ENCODE assay signal across 8 cellular contexts in the genomic region with DNA sequence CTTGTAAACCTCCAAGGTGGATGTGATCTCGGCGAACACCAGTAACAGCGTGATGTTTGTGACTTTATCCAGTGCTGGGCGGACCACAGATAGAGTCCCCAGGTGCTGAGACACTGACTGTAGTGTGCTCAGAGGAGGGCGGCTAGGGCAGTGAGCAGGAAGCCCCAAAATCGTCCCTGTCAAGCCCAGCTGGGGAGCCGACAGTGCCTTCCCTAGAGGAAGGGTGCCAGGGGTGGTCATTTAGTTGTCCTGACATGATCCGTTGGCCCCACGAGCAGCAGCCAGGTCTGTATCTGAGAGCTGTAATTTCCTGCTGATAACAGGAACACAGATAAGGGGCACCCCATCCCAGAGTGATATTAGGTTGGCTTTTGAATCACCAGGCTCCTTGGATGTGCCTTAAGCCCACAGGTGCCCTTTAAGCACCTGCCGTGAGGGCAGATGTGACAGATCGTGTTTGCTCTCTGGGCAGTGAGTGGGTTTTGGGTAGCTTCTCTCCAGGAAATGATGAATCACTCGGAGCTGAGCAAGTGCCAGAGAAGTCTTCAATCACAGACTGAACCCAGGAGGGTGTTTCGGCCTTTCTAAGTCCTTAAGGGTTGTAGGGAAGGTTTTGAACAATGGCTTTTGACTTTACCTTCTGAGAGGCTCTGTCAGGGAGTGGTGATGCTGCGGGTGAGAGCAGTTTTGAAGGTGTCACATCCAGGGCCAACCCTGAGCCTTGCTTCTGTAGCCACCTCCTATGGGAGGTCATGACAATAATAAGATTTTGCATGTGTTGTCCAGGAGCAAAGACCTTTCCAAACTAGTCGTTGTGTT. TPM values are rescaled to one million over a fixed set of nuclear protein-coding genes. Genes with fewer than 3 reads are reported as not detected.
DNase-seq lines count a peak whose midpoint lies in the region; ATAC-seq, FAIRE-seq and TF ChIP-seq lines count a peak whose summit lies in the region.

No MANE protein-coding gene starts in this region.

- CTCF ChIA-PET in CD4-positive, alpha-beta memory T cell (lab: Charles Lee; ENCODE audit: partially characterized antibody) = interaction anchor here (0.6 to 16.7 kb wide), 11 partner anchors 9 to 462 kb away, joined by 3 to 258 read pairs (median 7); no protein-coding TSS in a partner anchor
- CTCF ChIA-PET in SK-N-SH (lab: Yijun Ruan, JAX) = interaction anchor here (1.2 to 32.6 kb wide), 11 partner anchors 10 to 172 kb away, joined by 3 to 873 read pairs (median 7); no protein-coding TSS in a partner anchor

- H3K9me2 ChIP-seq in SK-N-SH = no peaks in the 10 kb centered on the region

- peaks cover 95% of the 10 kb centered on the region for H3K4me1 ChIP-seq in CD4-positive, alpha-beta memory T cell (ENCODE audit: insufficient read depth, low read length)
- H3K4me1 ChIP-seq in SK-N-SH (ENCODE audit: control insufficient read depth in 1 of 2, insufficient read depth in 2 of 2, low read depth in 1 of 2, low read length in 1 of 2) (peaks cover 23 to 45% of the 10 kb centered on the region in 2 experiments), keratinocyte (ENCODE audit: control insufficient read depth, extremely low read depth, insufficient read depth, low read length) (peaks cover 44% of the 10 kb centered on the region)

- peak; percentile 39 to 88 (median 44) for DNase-seq in CD4-positive, alpha-beta memory T cell
- DNase-seq in SK-N-SH (peak; percentile 77), keratinocyte (ENCODE audit: low read depth, low spot score) (no peak), pons (ENCODE audit: low spot score) (no peak)
- peak; percentile 57 for DNase-seq in activated naive CD8-positive, alpha-beta T cell treated with anti-CD3 and anti-CD28 coated beads, Interleukin-2, amount 10 ng/mL, durations not matched to agents 7 days and 5 days
- peak; percentile 40 to 42 for DNase-seq in stimulated activated CD8-positive, alpha-beta memory T cell treated with anti-CD3 and anti-CD28 coated beads, Interleukin-2, amount 100 ng/mL, for 1 hour (ENCODE audit: low read depth in 2 of 2)

- TF ChIP-seq EP300 in SK-N-SH (IDR thresholded peaks at IDR 0.05; ENCODE audit: borderline replicate concordance in 1 of 2, low read depth in 1 of 2, low read length in 1 of 2) = peak in 1 of 2 experiments; percentile 67; a peak in 1 of 4 replicates

- POLR2A ChIA-PET in CD4-positive, alpha-beta memory T cell (lab: Charles Lee; ENCODE audit: partially characterized antibody) = interaction anchor here (0.7 to 2.7 kb wide), 9 partner anchors 10 to 963 kb away, joined by 3 to 46 read pairs (median 7); partner anchors contain the start of gene TRIB2
- POLR2A ChIA-PET in SK-N-SH (lab: Yijun Ruan, JAX) = interaction anchor here (1.6 to 2.6 kb wide), 2 partner anchors 10 to 20 kb away, joined by 8 to 18 read pairs; no protein-coding TSS in a partner anchor
- POLR2A ChIA-PET in activated naive CD8-positive, alpha-beta T cell treated with anti-CD3 and anti-CD28 coated beads, Interleukin-2, amount 10 ng/mL, durations not matched to agents 7 days and 5 days (lab: Charles Lee) = interaction anchor here (0.7 to 2.7 kb wide), 6 partner anchors 9 to 20 kb away, joined by 3 to 18 read pairs (median 6); no protein-coding TSS in a partner anchor

- H3K9me1 ChIP-seq in keratinocyte (ENCODE audit: control insufficient read depth, extremely low read depth, insufficient read depth, low read length) = peaks cover 7% of the 10 kb centered on the region

- H3K9me3 Mint-ChIP-seq in CD4-positive, alpha-beta memory T cell = no peaks in the 10 kb centered on the region
- H3K9me3 Mint-ChIP-seq in activated naive CD8-positive, alpha-beta T cell treated with anti-CD3 and anti-CD28 coated beads, Interleukin-2, amount 10 ng/mL, durations not matched to agents 7 days and 5 days = no peaks in the 10 kb centered on the region

- H3K9me3 ChIP-seq in CD4-positive, alpha-beta memory T cell (ENCODE audit: control insufficient read depth in 1 of 2, low read length in 2 of 2) = no peaks in the 10 kb centered on the region
- H3K9me3 ChIP-seq in SK-N-SH = no peaks in the 10 kb centered on the region
- no peaks in the 10 kb centered on the region for H3K9me3 ChIP-seq in keratinocyte (ENCODE audit: control insufficient read depth, low read depth, low read length)

- no peak overlapping the region for H3K9ac ChIP-seq in SK-N-SH
- H3K9ac ChIP-seq in keratinocyte (ENCODE audit: control insufficient read depth, extremely low read depth, insufficient read depth, low read length) = peak overlapping the region; percentile 30

- 58% methylated on average over 15 of the region's 15 CpGs for WGBS in SK-N-SH (ENCODE audit: low lambda C conversion rate)

- no peaks in the 10 kb centered on the region for H3K27me3 Mint-ChIP-seq in CD4-positive, alpha-beta memory T cell
- H3K27me3 Mint-ChIP-seq in activated naive CD8-positive, alpha-beta T cell treated with anti-CD3 and anti-CD28 coated beads, Interleukin-2, amount 10 ng/mL, durations not matched to agents 7 days and 5 days = no peaks in the 10 kb centered on the region

- H3K27ac ChIP-seq in CD4-positive, alpha-beta memory T cell (ENCODE audit: low read depth, low read length) = peak overlapping the region; percentile 70
- peak overlapping the region in 1 of 2 experiments; percentile 73; a peak in 2 of 4 replicates for H3K27ac ChIP-seq in SK-N-SH (ENCODE audit: low read depth in 2 of 2, low read length in 1 of 2)
- peak overlapping the region; percentile 19 for H3K27ac ChIP-seq in keratinocyte (ENCODE audit: control insufficient read depth, insufficient read depth, low read length)

- no peak for TF ChIP-seq RAD21 in SK-N-SH (IDR thresholded peaks at IDR 0.05; ENCODE audit: low read length)

- peak; percentile 78 for FAIRE-seq in keratinocyte (lab: Jason Lieb, UNC)

- H3K36me3 ChIP-seq in CD4-positive, alpha-beta memory T cell (ENCODE audit: insufficient read depth, low read length) = no peaks in the 10 kb centered on the region
- H3K36me3 ChIP-seq in SK-N-SH (replicated peaks in 1 of 2; ENCODE audit: control insufficient read depth in 1 of 2, insufficient read depth in 2 of 2, low read length in 1 of 2) (peaks cover 5 to 7% of the 10 kb centered on the region in 2 experiments), keratinocyte (ENCODE audit: control insufficient read depth in 2 of 2, extremely low read depth in 1 of 2, insufficient read depth in 2 of 2, low read length in 2 of 2) (peaks cover 2% of the 10 kb centered on the region in 2 experiments)

- H3F3A ChIP-seq in SK-N-SH (replicated peaks; ENCODE audit: insufficient read depth) = peaks cover 3% of the 10 kb centered on the region

- no peaks in the 10 kb centered on the region for H3K27me3 ChIP-seq in CD4-positive, alpha-beta memory T cell (ENCODE audit: insufficient read depth, low read length)
- H3K27me3 ChIP-seq in SK-N-SH (ENCODE audit: insufficient read depth) (no peaks in the 10 kb centered on the region), keratinocyte (ENCODE audit: control insufficient read depth, extremely low read depth, insufficient read depth, low read length) (no peaks in the 10 kb centered on the region)

- H3K4me3 ChIP-seq in CD4-positive, alpha-beta memory T cell (ENCODE audit: low read length in 2 of 2) = peak overlapping the region; percentile 19 to 43
- no peak overlapping the region for H3K4me3 ChIP-seq in SK-N-SH (ENCODE audit: low read depth in 2 of 2, low read length in 1 of 2)
- H3K4me3 ChIP-seq in keratinocyte (ENCODE audit: control insufficient read depth in 2 of 3, extremely low read depth in 1 of 3, insufficient read depth in 2 of 3, low read depth in 1 of 3, low read length in 3 of 3) = peak overlapping the region in 2 of 3 experiments; percentile 29 to 35

- H3K4me3 Mint-ChIP-seq in CD4-positive, alpha-beta memory T cell = peak overlapping the region; percentile 78 to 92 (median 84)
- H3K4me3 Mint-ChIP-seq in activated naive CD8-positive, alpha-beta T cell treated with anti-CD3 and anti-CD28 coated beads, Interleukin-2, amount 10 ng/mL, durations not matched to agents 7 days and 5 days = peak overlapping the region; percentile 72

- peak; percentile 33 for ATAC-seq in GM19455 (IDR thresholded peaks at IDR 0.05; ENCODE audit: unreplicated experiment)
- ATAC-seq in HG03571 (IDR thresholded peaks at IDR 0.05; ENCODE audit: unreplicated experiment) = peak; percentile 25
- ATAC-seq in activated naive CD8-positive, alpha-beta T cell treated with anti-CD3 and anti-CD28 coated beads, Interleukin-2, amount 10 ng/mL, durations not matched to agents 7 days and 5 days (ENCODE audit: low read depth) = peak; percentile 66

- H3K4me2 ChIP-seq in SK-N-SH (peak overlapping the region; percentile 51), keratinocyte (ENCODE audit: control insufficient read depth, extremely low read depth, insufficient read depth, low read depth, low read length) (peak overlapping the region; percentile 73)

- peaks cover 9 to 15% of the 10 kb centered on the region in 2 donors for H3K36me3 Mint-ChIP-seq in CD4-positive, alpha-beta memory T cell
- H3K36me3 Mint-ChIP-seq in activated naive CD8-positive, alpha-beta T cell treated with anti-CD3 and anti-CD28 coated beads, Interleukin-2, amount 10 ng/mL, durations not matched to agents 7 days and 5 days = peaks cover 18% of the 10 kb centered on the region

- H3K27ac Mint-ChIP-seq in CD4-positive, alpha-beta memory T cell = peak overlapping the region; percentile 91 to 98 (median 95)
- H3K27ac Mint-ChIP-seq in activated naive CD8-positive, alpha-beta T cell treated with anti-CD3 and anti-CD28 coated beads, Interleukin-2, amount 10 ng/mL, durations not matched to agents 7 days and 5 days = peak overlapping the region; percentile 85

- H2AFZ ChIP-seq in SK-N-SH (ENCODE audit: low read depth) (no peak overlapping the region), keratinocyte (ENCODE audit: control insufficient read depth, low read length) (no peak overlapping the region)

- H3K79me2 ChIP-seq in SK-N-SH (ENCODE audit: insufficient read depth) (peaks cover 81% of the 10 kb centered on the region), keratinocyte (ENCODE audit: control insufficient read depth, insufficient read depth, low read length) (peaks cover 95% of the 10 kb centered on the region)

- TF ChIP-seq CTCF in SK-N-SH (IDR thresholded peaks at IDR 0.05) (no peak), keratinocyte (optimal IDR thresholded peaks at IDR 0.05 in 1 of 3, IDR thresholded peaks at IDR 0.05 in 1 of 3, conservative IDR thresholded peaks at IDR 0.05 in 1 of 3; ENCODE audit: extremely low read depth in 1 of 3, insufficient read depth in 2 of 3, low read length in 3 of 3) (no peak)

- H3K4me1 Mint-ChIP-seq in CD4-positive, alpha-beta memory T cell = peaks cover 60 to 93% (median 78%) of the 10 kb centered on the region in 4 donors
- peaks cover 72% of the 10 kb centered on the region for H3K4me1 Mint-ChIP-seq in activated naive CD8-positive, alpha-beta T cell treated with anti-CD3 and anti-CD28 coated beads, Interleukin-2, amount 10 ng/mL, durations not matched to agents 7 days and 5 days

- peaks cover 56% of the 10 kb centered on the region for H4K20me1 ChIP-seq in SK-N-SH (ENCODE audit: insufficient read depth)
- peaks cover 56% of the 10 kb centered on the region for H4K20me1 ChIP-seq in keratinocyte (ENCODE audit: control insufficient read depth, extremely low read depth, insufficient read depth, low read length)

- intact Hi-C loops in CD4-positive, alpha-beta memory T cell (cut with micrococcal nuclease) = loop anchor here (1.0 to 5.0 kb wide), 5 partner anchors 8 to 963 kb away; partner anchors contain the start of genes LPIN1, SLC66A3 and TRIB2

- dilution Hi-C loops in keratinocyte (cut with MboI; ENCODE audit: extremely low pct_ligation_motif_present, low sequenced_read_pairs) = no loop called here

RNA-seq across cellular contexts. Expression of gene LPIN1, which starts 7.7 kb away (rescaled TPM):
- total RNA-seq in CD4-positive, alpha-beta memory T cell = 10 to 100 TPM; 74.3 to 83.9 TPM
- 10 to 100 TPM; 13.3 to 28.7 TPM for polyA plus RNA-seq in CD4-positive, alpha-beta memory T cell
- polyA plus RNA-seq in SK-N-SH (2012; rRNA removed) (22.1 and 28.2 TPM in 2 replicates), keratinocyte (38.9 to 81.7 TPM (median 79.6 TPM) in 3 replicates)
- 14.9 and 17.7 TPM in 2 replicates for polyA plus RNA-seq in SK-N-SH (2012; cell fraction: cytosol; rRNA removed)
- polyA plus RNA-seq in SK-N-SH (2012; cell fraction: nucleus; rRNA removed) = 60.5 and 67.4 TPM in 2 replicates
- total RNA-seq in activated naive CD8-positive, alpha-beta T cell treated with anti-CD3 and anti-CD28 coated beads, Interleukin-2, amount 10 ng/mL, durations not matched to agents 7 days and 5 days = 10 to 100 TPM; 70.9 to 71.7 TPM
- polyA plus RNA-seq in keratinocyte (2011; ENCODE audit: low read depth) = 7.5 TPM
- 27.8 and 38.7 TPM in 2 replicates for polyA plus RNA-seq in keratinocyte (2011; cell fraction: cytosol; rRNA removed)
- polyA plus RNA-seq in keratinocyte (2011; cell fraction: nucleus; rRNA removed) = 94.9 and 97.4 TPM in 2 replicates
- 8.6 and 50.9 TPM in 2 replicates for polyA plus RNA-seq in keratinocyte (2012; ENCODE audit: low replicate concordance)
- polyA minus RNA-seq in keratinocyte = 27.2 to 59.8 TPM (median 50.8 TPM) in 3 replicates
- 21.5 TPM for polyA minus RNA-seq in keratinocyte (2011; cell fraction: cytosol; rRNA and poly(A)+ RNA removed)
- polyA minus RNA-seq in keratinocyte (2011; cell fraction: nucleus; rRNA and poly(A)+ RNA removed) = 43.8 and 65.2 TPM in 2 replicates

Comparison
In these comparisons a context has a peak if more than half of its experiments do, and no peak if none do; other contexts are left out.
1. DNase-seq: peak in CD4-positive, alpha-beta memory T cell (5 of 5), SK-N-SH (single experiment), activated naive CD8-positive, alpha-beta T cell treated with anti-CD3 and anti-CD28 coated beads, Interleukin-2, amount 10 ng/mL, durations not matched to agents 7 days and 5 days (single experiment) and stimulated activated CD8-positive, alpha-beta memory T cell treated with anti-CD3 and anti-CD28 coated beads, Interleukin-2, amount 100 ng/mL, for 1 hour (2 of 2); none in keratinocyte (single experiment) and pons (single experiment).
2. H3K4me3 ChIP-seq: peak in CD4-positive, alpha-beta memory T cell (2 of 2) and keratinocyte (2 of 3); none in SK-N-SH (0 of 2).
3. Peak in every context shown above with its lines, with median percentiles within 50 percentile points of each other: ATAC-seq.